In genomic region chr16:74461826-74462225, GRCh38 we compare ENCODE assay signal across 26 cellular contexts. TPM values are rescaled to one million over a fixed set of nuclear protein-coding genes. Genes with fewer than 3 reads are reported as not detected.
A peak's percentile ranks its signal among the peaks of the same experiment; 100 is the strongest.
DNase-seq lines count a peak whose midpoint lies in the region; ATAC-seq and TF ChIP-seq lines count a peak whose summit lies in the region.
"Had no signal": no experiment of that assay in that cellular context is flagged by ENCODE, and none has a peak within 500 bp of the region (broad histone marks: within the 10 kb centered on the region; RNA-seq: fewer than 3 reads in every experiment).

No MANE protein-coding gene starts in this region.

- peaks cover 6 to 10% of the 10 kb centered on the region in 2 donors for H3K36me3 Mint-ChIP-seq in activated T-cell treated with anti-CD3 and anti-CD28 coated beads, Interleukin-2, amount 50 U/mL, for 72 hours (ENCODE audit: insufficient read depth in 2 of 2)
- peaks cover 79% of the 10 kb centered on the region for H3K36me3 Mint-ChIP-seq in central memory CD8-positive, alpha-beta T cell (ENCODE audit: insufficient read depth)
- peaks cover 70% of the 10 kb centered on the region for H3K36me3 Mint-ChIP-seq in activated CD4-positive, alpha-beta T cell treated with anti-CD3 and anti-CD28 coated beads, Interleukin-2, amount 10 ng/mL, durations not matched to agents 7 days and 5 days (ENCODE audit: low read depth)

- ATAC-seq in activated T-cell treated with anti-CD3 and anti-CD28 coated beads, Interleukin-2, amount 50 U/mL, for 72 hours (replicated peaks in 1 of 2), result no peak
- ATAC-seq in central memory CD8-positive, alpha-beta T cell (replicated peaks; ENCODE audit: extremely low read depth, poor library complexity, severe bottlenecking), result no peak
- no peak for ATAC-seq in GM19397 (IDR thresholded peaks at IDR 0.05; ENCODE audit: unreplicated experiment)
- ATAC-seq: Right ventricle myocardium inferior had no signal

- H3K36me3 ChIP-seq in transverse colon, result peaks cover 0 to 78% (median 23%) of the 10 kb centered on the region in 4 donors

- no peak for TF ChIP-seq EP300 in transverse colon (IDR thresholded peaks at IDR 0.05; ENCODE audit: low read depth)

- H3K4me1 ChIP-seq in transverse colon, result no peaks in the 10 kb centered on the region
- H3K4me1 ChIP-seq: thyroid gland had no signal

- no peak for TF ChIP-seq CTCF in transverse colon (IDR thresholded peaks at IDR 0.05)

- intact Hi-C loops in transverse colon (cut with DNase I; ENCODE audit: low total_unique reads), result no loop called here

- POLR2A ChIA-PET in activated CD4-positive, alpha-beta T cell treated with anti-CD3 and anti-CD28 coated beads, Interleukin-2, amount 10 ng/mL, durations not matched to agents 7 days and 5 days (lab: Charles Lee), result no interaction called here

- H3K27me3 Mint-ChIP-seq in activated T-cell treated with anti-CD3 and anti-CD28 coated beads, Interleukin-2, amount 50 U/mL, for 72 hours (ENCODE audit: low read depth), result no peaks in the 10 kb centered on the region
- no peaks in the 10 kb centered on the region for H3K27me3 Mint-ChIP-seq in central memory CD8-positive, alpha-beta T cell
- H3K27me3 Mint-ChIP-seq in activated CD4-positive, alpha-beta T cell treated with anti-CD3 and anti-CD28 coated beads, Interleukin-2, amount 10 ng/mL, durations not matched to agents 7 days and 5 days, result no peaks in the 10 kb centered on the region
- H3K27me3 Mint-ChIP-seq: activated B cell treated with CpG ODN at 0.5 μM for 24 hours; CD4-positive, alpha-beta T cell had no signal

- H3K9me3 Mint-ChIP-seq in activated T-cell treated with anti-CD3 and anti-CD28 coated beads, Interleukin-2, amount 50 U/mL, for 72 hours, result no peaks in the 10 kb centered on the region
- H3K9me3 Mint-ChIP-seq in central memory CD8-positive, alpha-beta T cell, result no peaks in the 10 kb centered on the region
- H3K9me3 Mint-ChIP-seq in activated CD4-positive, alpha-beta T cell treated with anti-CD3 and anti-CD28 coated beads, Interleukin-2, amount 10 ng/mL, durations not matched to agents 7 days and 5 days, result no peaks in the 10 kb centered on the region
- H3K9me3 Mint-ChIP-seq: activated B cell treated with CpG ODN at 0.5 μM for 24 hours; CD4-positive, alpha-beta T cell had no signal

- no peaks in the 10 kb centered on the region for H3K9me3 ChIP-seq in transverse colon
- H3K9me3 ChIP-seq: spleen, thyroid gland had no signal

- in situ Hi-C loops in transverse colon (cut with MboI; ENCODE audit: low pct_ligation_motif_present in 1 of 4, low pct_unique_long_range_greater_than_20kb in 1 of 4, low sequenced_read_pairs in 3 of 4), result loop anchor here in 2 of 4 donors (25.0 kb wide), 1 partner anchor 150 kb away; the partner anchor contains the start of gene GLG1 (in 2 of the 2)

- no peak overlapping the region for H3K4me3 Mint-ChIP-seq in activated T-cell treated with anti-CD3 and anti-CD28 coated beads, Interleukin-2, amount 50 U/mL, for 72 hours
- no peak overlapping the region for H3K4me3 Mint-ChIP-seq in central memory CD8-positive, alpha-beta T cell
- no peak overlapping the region for H3K4me3 Mint-ChIP-seq in activated CD4-positive, alpha-beta T cell treated with anti-CD3 and anti-CD28 coated beads, Interleukin-2, amount 10 ng/mL, durations not matched to agents 7 days and 5 days
- H3K4me3 Mint-ChIP-seq: activated B cell treated with CpG ODN at 0.5 μM for 24 hours; CD4-positive, alpha-beta T cell had no signal

- TF ChIP-seq POLR2A in transverse colon (IDR thresholded peaks at IDR 0.05), result no peak

- 69 to 80% methylated on average over 4 to 9 of the region's 9 CpGs for WGBS in transverse colon (ENCODE audit: low coverage in 1 of 2), 2 donors

- peak overlapping the region; percentile 81 for H3K27ac Mint-ChIP-seq in activated T-cell treated with anti-CD3 and anti-CD28 coated beads, Interleukin-2, amount 50 U/mL, for 72 hours
- peak overlapping the region; percentile 53 for H3K27ac Mint-ChIP-seq in central memory CD8-positive, alpha-beta T cell (ENCODE audit: low read depth)
- no peak overlapping the region for H3K27ac Mint-ChIP-seq in activated CD4-positive, alpha-beta T cell treated with anti-CD3 and anti-CD28 coated beads, Interleukin-2, amount 10 ng/mL, durations not matched to agents 7 days and 5 days
- H3K27ac Mint-ChIP-seq: activated B cell treated with CpG ODN at 0.5 μM for 24 hours; CD4-positive, alpha-beta T cell had no signal

- H3K27ac ChIP-seq in transverse colon, result peak overlapping the region in 3 of 4 donors; percentile 3 to 44 (median 17)
- H3K27ac ChIP-seq: spleen, thyroid gland had no signal

- no peaks in the 10 kb centered on the region for H3K27me3 ChIP-seq in transverse colon
- H3K27me3 ChIP-seq: spleen, thyroid gland had no signal

- H3K4me1 Mint-ChIP-seq in activated T-cell treated with anti-CD3 and anti-CD28 coated beads, Interleukin-2, amount 50 U/mL, for 72 hours (ENCODE audit: low read depth), result peaks cover 8% of the 10 kb centered on the region
- H3K4me1 Mint-ChIP-seq in central memory CD8-positive, alpha-beta T cell, result peaks cover 9% of the 10 kb centered on the region
- H3K4me1 Mint-ChIP-seq in activated CD4-positive, alpha-beta T cell treated with anti-CD3 and anti-CD28 coated beads, Interleukin-2, amount 10 ng/mL, durations not matched to agents 7 days and 5 days, result peaks cover 8% of the 10 kb centered on the region

- CTCF ChIA-PET in activated CD4-positive, alpha-beta T cell treated with anti-CD3 and anti-CD28 coated beads, Interleukin-2, amount 10 ng/mL, durations not matched to agents 7 days and 5 days (lab: Charles Lee), result interaction anchor here (0.6 kb wide), 2 partner anchors 126 to 129 kb away, joined by 3 read pairs; no protein-coding TSS in a partner anchor

- H3K4me3 ChIP-seq in transverse colon, result no peak overlapping the region
- H3K4me3 ChIP-seq: spleen, thyroid gland had no signal

- no peak for DNase-seq in activated T-cell treated with anti-CD3 and anti-CD28 coated beads, Interleukin-2, amount 50 U/mL, for 72 hours
- DNase-seq in activated T-cell treated with anti-CD3 and anti-CD28 coated beads, Interleukin-2, amount 50 U/mL, for 48 hours, result no peak
- DNase-seq in central memory CD8-positive, alpha-beta T cell (ENCODE audit: low spot score in 2 of 2), result no peak
- DNase-seq in midbrain (lab: John Stamatoyannopoulos, UW) (peak; percentile 19), transverse colon (no peak), SHP77 (lab: John Stamatoyannopoulos, UW) (no peak)
- DNase-seq in activated CD4-positive, alpha-beta T cell treated with anti-CD3 and anti-CD28 coated beads, Interleukin-2, amount 10 ng/mL, durations not matched to agents 7 days and 5 days, result no peak
- DNase-seq: 8988T; activated B cell treated with CpG ODN at 0.5 μM for 24 hours; activated CD4-positive, alpha-beta T cell treated with anti-CD3 and anti-CD28 coated beads, Interleukin-2, amount 50 U/mL, for 48 hours; activated CD8-positive, alpha-beta memory T cell treated with anti-CD3 and anti-CD28 coated beads, Interleukin-2, amount 50 U/mL, for 48 hours; activated gamma-delta T cell treated with Interleukin-2 at 50 U/mL for 16 hours; CD4-positive, alpha-beta T cell; DMS 273 treated with DMSO at 0.1 percent for 48 hours; NCI-H1092; NCI-H2029 treated with DMSO at 0.1 percent for 48 hours; NCI-H226; NCI-H748 treated with DMSO at 0.1 percent for 48 hours; spleen; stimulated activated CD4-positive, alpha-beta T cell treated with anti-CD3 and anti-CD28 coated beads, Interleukin-4, amount 100 ng/mL, for 24 hours; stimulated activated naive CD4-positive, alpha-beta T cell; T1000; thyroid gland had no signal

RNA-seq across cellular contexts. Expression of gene CLEC18B, which starts 40.5 kb away (rescaled TPM):
- total RNA-seq in activated T-cell treated with anti-CD3 and anti-CD28 coated beads, Interleukin-2, amount 50 U/mL, for 72 hours, result 1 to 10 TPM; 2.1 to 2.4 TPM
- total RNA-seq in transverse colon, result 1 to 10 TPM in 1 of 4 donors, under 1 TPM in 1, not detected in 2; 0.32 to 1.4 TPM
- total RNA-seq in activated CD4-positive, alpha-beta T cell treated with anti-CD3 and anti-CD28 coated beads, Interleukin-2, amount 10 ng/mL, durations not matched to agents 7 days and 5 days, result 1 to 10 TPM; 1.4 to 1.9 TPM
- total RNA-seq: dermis microvascular lymphatic vessel endothelial cell had no signal
